Comparison of ENCODE assay signal across 8 cellular contexts in genomic region chr3:28050895-28051294, GRCh38.
DNase-seq lines count a peak whose midpoint lies in the region; ATAC-seq, FAIRE-seq and TF ChIP-seq lines count a peak whose summit lies in the region.

No MANE protein-coding gene starts in this region.

- H3K4me2 ChIP-seq in keratinocyte (ENCODE audit: control insufficient read depth, extremely low read depth, insufficient read depth, low read depth, low read length) = no peak overlapping the region

- peak; percentile 11 to 39 (median 14) for DNase-seq in CD4-positive, alpha-beta memory T cell
- DNase-seq in HPDE6-E6E7 (ENCODE audit: extremely low spot score) (peak; percentile 13), keratinocyte (ENCODE audit: low read depth, low spot score) (peak; percentile 89), GM10266 (ENCODE audit: extremely low spot score) (no peak), GM20000 (ENCODE audit: low spot score) (no peak)
- DNase-seq in activated CD8-positive, alpha-beta memory T cell treated with anti-CD3 and anti-CD28 coated beads for 4 hours (ENCODE audit: low read depth in 2 of 2) = peak; percentile 1 to 22

- H3K4me3 ChIP-seq in CD4-positive, alpha-beta memory T cell (ENCODE audit: low read length in 2 of 2) = no peak overlapping the region
- H3K4me3 ChIP-seq in keratinocyte (ENCODE audit: control insufficient read depth in 2 of 3, extremely low read depth in 1 of 3, insufficient read depth in 2 of 3, low read depth in 1 of 3, low read length in 3 of 3) = no peak overlapping the region

- peak; percentile 92 for FAIRE-seq in keratinocyte (lab: Jason Lieb, UNC)

- dilution Hi-C loops in keratinocyte (cut with MboI; ENCODE audit: extremely low pct_ligation_motif_present, low sequenced_read_pairs) = no loop called here

- ATAC-seq in GM18502 (IDR thresholded peaks at IDR 0.05; ENCODE audit: poor library complexity, unreplicated experiment) (no peak), GM19397 (IDR thresholded peaks at IDR 0.05; ENCODE audit: unreplicated experiment) (no peak)

- no peak overlapping the region for H2AFZ ChIP-seq in keratinocyte (ENCODE audit: control insufficient read depth, low read length)

- H3K27ac Mint-ChIP-seq in CD4-positive, alpha-beta memory T cell = peak overlapping the region in 1 of 7 donors; percentile 3

- peaks cover 0 to 5% of the 10 kb centered on the region in 2 donors for H3K27me3 Mint-ChIP-seq in CD4-positive, alpha-beta memory T cell

- H3K9me3 Mint-ChIP-seq in CD4-positive, alpha-beta memory T cell = peaks cover 0 to 2% (median 0%) of the 10 kb centered on the region in 8 donors

- H3K9me3 ChIP-seq in CD4-positive, alpha-beta memory T cell (ENCODE audit: control insufficient read depth in 1 of 2, low read length in 2 of 2) = no peaks in the 10 kb centered on the region
- no peaks in the 10 kb centered on the region for H3K9me3 ChIP-seq in keratinocyte (ENCODE audit: control insufficient read depth, low read depth, low read length)

- no peaks in the 10 kb centered on the region for H3K9me1 ChIP-seq in keratinocyte (ENCODE audit: control insufficient read depth, extremely low read depth, insufficient read depth, low read length)

- no peaks in the 10 kb centered on the region for H4K20me1 ChIP-seq in keratinocyte (ENCODE audit: control insufficient read depth, extremely low read depth, insufficient read depth, low read length)

- no peak for TF ChIP-seq CTCF in keratinocyte (optimal IDR thresholded peaks at IDR 0.05 in 1 of 3, IDR thresholded peaks at IDR 0.05 in 1 of 3, conservative IDR thresholded peaks at IDR 0.05 in 1 of 3; ENCODE audit: extremely low read depth in 1 of 3, insufficient read depth in 2 of 3, low read length in 3 of 3)
- no peak for TF ChIP-seq CTCF in GM10266 (IDR thresholded peaks at IDR 0.05; ENCODE audit: control insufficient read depth, insufficient read depth, low read depth, missing control alignments)
- no peak for TF ChIP-seq CTCF in GM20000 (IDR thresholded peaks at IDR 0.05; ENCODE audit: extremely low read depth, missing control alignments)

- no peaks in the 10 kb centered on the region for H3K79me2 ChIP-seq in keratinocyte (ENCODE audit: control insufficient read depth, insufficient read depth, low read length)

- no peaks in the 10 kb centered on the region for H3K36me3 Mint-ChIP-seq in CD4-positive, alpha-beta memory T cell

- no peaks in the 10 kb centered on the region for H3K36me3 ChIP-seq in CD4-positive, alpha-beta memory T cell (ENCODE audit: insufficient read depth, low read length)
- H3K36me3 ChIP-seq in keratinocyte (ENCODE audit: control insufficient read depth in 2 of 2, extremely low read depth in 1 of 2, insufficient read depth in 2 of 2, low read length in 2 of 2) = no peaks in the 10 kb centered on the region

- no peak overlapping the region for H3K4me3 Mint-ChIP-seq in CD4-positive, alpha-beta memory T cell

- CTCF ChIA-PET in CD4-positive, alpha-beta memory T cell (lab: Charles Lee; ENCODE audit: partially characterized antibody) = no interaction called here

- H3K27ac ChIP-seq in CD4-positive, alpha-beta memory T cell (ENCODE audit: low read depth, low read length) = no peak overlapping the region
- no peak overlapping the region for H3K27ac ChIP-seq in keratinocyte (ENCODE audit: control insufficient read depth, insufficient read depth, low read length)

- no peak overlapping the region for H3K9ac ChIP-seq in keratinocyte (ENCODE audit: control insufficient read depth, extremely low read depth, insufficient read depth, low read length)

- peaks cover 6 to 11% (median 7%) of the 10 kb centered on the region in 4 donors for H3K4me1 Mint-ChIP-seq in CD4-positive, alpha-beta memory T cell

- no peaks in the 10 kb centered on the region for H3K27me3 ChIP-seq in CD4-positive, alpha-beta memory T cell (ENCODE audit: insufficient read depth, low read length)
- no peaks in the 10 kb centered on the region for H3K27me3 ChIP-seq in keratinocyte (ENCODE audit: control insufficient read depth, extremely low read depth, insufficient read depth, low read length)

- intact Hi-C loops in CD4-positive, alpha-beta memory T cell (cut with micrococcal nuclease) = no loop called here

- no peaks in the 10 kb centered on the region for H3K4me1 ChIP-seq in CD4-positive, alpha-beta memory T cell (ENCODE audit: insufficient read depth, low read length)
- H3K4me1 ChIP-seq in keratinocyte (ENCODE audit: control insufficient read depth, extremely low read depth, insufficient read depth, low read length) = peaks cover 25% of the 10 kb centered on the region

- POLR2A ChIA-PET in CD4-positive, alpha-beta memory T cell (lab: Charles Lee; ENCODE audit: partially characterized antibody) = no interaction called here

Comparison
In these comparisons a context has a peak if more than half of its experiments do, and no peak if none do; other contexts are left out.
1. DNase-seq: peak in CD4-positive, alpha-beta memory T cell (5 of 5), HPDE6-E6E7 (single experiment), activated CD8-positive, alpha-beta memory T cell treated with anti-CD3 and anti-CD28 coated beads for 4 hours (2 of 2) and keratinocyte (single experiment); none in GM10266 (single experiment) and GM20000 (single experiment).